ENCODE assay signal across 8 cellular contexts in genomic region chr1:226702318-226702956, GRCh38. TPM values are rescaled to one million over a fixed set of nuclear protein-coding genes. Genes with fewer than 3 reads are reported as not detected.
DNase-seq lines count a peak whose midpoint lies in the region; ATAC-seq, FAIRE-seq and TF ChIP-seq lines count a peak whose summit lies in the region.

No MANE protein-coding gene starts in this region.

- TF ChIP-seq CTCF in Loucy (conservative IDR thresholded peaks at IDR 0.05; ENCODE audit: low read length) = no peak
- TF ChIP-seq CTCF in cardiac fibroblast (IDR thresholded peaks at IDR 0.05; ENCODE audit: low read depth, low read length) = no peak

- peaks cover 26% of the 10 kb centered on the region for H3K36me3 ChIP-seq in CD4-positive, alpha-beta memory T cell (ENCODE audit: insufficient read depth, low read length)
- H3K36me3 ChIP-seq in Loucy (ENCODE audit: insufficient read depth, low read length) (peaks cover 36% of the 10 kb centered on the region; the same call in 1 of the 2 replicates), mesendoderm (ENCODE audit: control insufficient read depth, insufficient read depth, low read length) (no peaks in the 10 kb centered on the region)

- POLR2A ChIA-PET in CD4-positive, alpha-beta memory T cell (lab: Charles Lee; ENCODE audit: partially characterized antibody) = interaction anchor here (1.0 to 2.5 kb wide), 13 partner anchors 9 to 69 kb away, joined by 3 to 13 read pairs (median 7); no protein-coding TSS in a partner anchor

- H3F3A ChIP-seq in Loucy (ENCODE audit: low read depth) = 0 out of 2 replicates have a peak, but pooled peaks cover 4% of the 10 kb centered on the region

- H2AK5ac ChIP-seq in mesendoderm (ENCODE audit: low read length) = no peak overlapping the region

- no peak overlapping the region for H2BK120ac ChIP-seq in mesendoderm (ENCODE audit: low read depth, low read length)

- no peak overlapping the region for H3K4ac ChIP-seq in mesendoderm (ENCODE audit: low read depth, low read length)

- DNase-seq in CD4-positive, alpha-beta memory T cell = no peak
- DNase-seq in cardiac fibroblast (ENCODE audit: low read depth in 2 of 2) = peak; percentile 62 to 78
- DNase-seq in mesendoderm = peak; percentile 61
- DNase-seq in OCI-M2 (lab: John Stamatoyannopoulos, UW; ENCODE audit: unreplicated experiment) = no peak
- DNase-seq in HTR-8/SVneo (ENCODE audit: insufficient read length, low spot score) = no peak
- DNase-seq in D341Med (ENCODE audit: low spot score) = no peak

- peaks cover 0 to 3% (median 0%) of the 10 kb centered on the region in 8 donors for H3K9me3 Mint-ChIP-seq in CD4-positive, alpha-beta memory T cell

- peak overlapping the region; percentile 65 to 88 (median 85) for H3K4me3 Mint-ChIP-seq in CD4-positive, alpha-beta memory T cell

- H3K4me1 Mint-ChIP-seq in CD4-positive, alpha-beta memory T cell = peaks cover 60 to 92% (median 81%) of the 10 kb centered on the region in 4 donors

- peak overlapping the region; percentile 97 for H3K4me2 ChIP-seq in Loucy (ENCODE audit: low read depth, low read length, poor library complexity, severe bottlenecking)
- H3K4me2 ChIP-seq in mesendoderm (ENCODE audit: low read length) = no peak overlapping the region

- H3K18ac ChIP-seq in mesendoderm (ENCODE audit: low read length) = peak overlapping the region; percentile 96

- H2BK15ac ChIP-seq in mesendoderm (replicated peaks; ENCODE audit: low read depth) = no peak overlapping the region

- H3K4me1 ChIP-seq in CD4-positive, alpha-beta memory T cell (ENCODE audit: insufficient read depth, low read length) = peaks cover 87% of the 10 kb centered on the region
- H3K4me1 ChIP-seq in Loucy (ENCODE audit: insufficient read depth, low read length, poor library complexity, severe bottlenecking) = peaks cover 15% of the 10 kb centered on the region
- H3K4me1 ChIP-seq in mesendoderm (ENCODE audit: control insufficient read depth, low read depth, low read length) = peaks cover 2% of the 10 kb centered on the region

- peak overlapping the region; percentile 88 to 98 (median 94) for H3K27ac Mint-ChIP-seq in CD4-positive, alpha-beta memory T cell

- H2AFZ ChIP-seq in Loucy (ENCODE audit: low read length) = no peak overlapping the region; the same call in 1 of the 2 replicates

- no peaks in the 10 kb centered on the region for H3K9me3 ChIP-seq in CD4-positive, alpha-beta memory T cell (ENCODE audit: control insufficient read depth in 1 of 2, low read length in 2 of 2)
- no peaks in the 10 kb centered on the region for H3K9me3 ChIP-seq in Loucy (ENCODE audit: insufficient read depth, low read depth, low read length)

- peak overlapping the region; percentile 95 for H3K56ac ChIP-seq in mesendoderm (ENCODE audit: low read length)

- no peaks in the 10 kb centered on the region for H3K79me1 ChIP-seq in mesendoderm (ENCODE audit: low read length)

- H4K5ac ChIP-seq in mesendoderm (ENCODE audit: low read length) = peak overlapping the region; percentile 68

- no CpG with 5 or more reads among the region's 12 CpGs for WGBS in mesendoderm (ENCODE audit: extremely low coverage, insufficient coverage, low lambda C conversion rate)

- H3K79me2 ChIP-seq in Loucy (ENCODE audit: insufficient read depth, low read length) = peaks cover 89% of the 10 kb centered on the region
- H3K79me2 ChIP-seq in mesendoderm (ENCODE audit: control insufficient read depth, insufficient read depth, low read length) = no peaks in the 10 kb centered on the region

- H3K36me3 Mint-ChIP-seq in CD4-positive, alpha-beta memory T cell = peaks cover 17 to 59% of the 10 kb centered on the region in 2 donors

- no peaks in the 10 kb centered on the region for H3K9me2 ChIP-seq in Loucy (replicated peaks; ENCODE audit: low read depth, low read length)

- no peaks in the 10 kb centered on the region for H4K20me1 ChIP-seq in Loucy (ENCODE audit: insufficient read depth, low read length, poor library complexity, severe bottlenecking)

- H3K23ac ChIP-seq in mesendoderm (ENCODE audit: low read length) = no peak overlapping the region

- H4K8ac ChIP-seq in mesendoderm (ENCODE audit: low read depth, low read length) = no peak overlapping the region

- CTCF ChIA-PET in CD4-positive, alpha-beta memory T cell (lab: Charles Lee; ENCODE audit: partially characterized antibody) = interaction anchor here (1.1 to 1.9 kb wide), 7 partner anchors 10 to 124 kb away, joined by 3 to 7 read pairs (median 4); partner anchors contain the start of gene ITPKB

- peak overlapping the region; percentile 86 for H3K27ac ChIP-seq in CD4-positive, alpha-beta memory T cell (ENCODE audit: low read depth, low read length)
- peak overlapping the region; percentile 88 for H3K27ac ChIP-seq in mesendoderm (ENCODE audit: low read depth, low read length)

- intact Hi-C loops in CD4-positive, alpha-beta memory T cell (cut with micrococcal nuclease) = loop anchor here (2.0 kb wide), 2 partner anchors 22 to 36 kb away; partner anchors contain the start of gene ITPKB

- H3K27me3 ChIP-seq in CD4-positive, alpha-beta memory T cell (ENCODE audit: insufficient read depth, low read length) = no peaks in the 10 kb centered on the region
- H3K27me3 ChIP-seq in Loucy (ENCODE audit: insufficient read depth, low read length, poor library complexity, severe bottlenecking) (no peaks in the 10 kb centered on the region), mesendoderm (ENCODE audit: insufficient read depth, low read length, poor library complexity) (no peaks in the 10 kb centered on the region)

- H3K27me3 Mint-ChIP-seq in CD4-positive, alpha-beta memory T cell = no peaks in the 10 kb centered on the region

- peak overlapping the region in 1 of 2 donors; percentile 68 for H3K4me3 ChIP-seq in CD4-positive, alpha-beta memory T cell (ENCODE audit: low read length in 2 of 2)
- H3K4me3 ChIP-seq in Loucy (ENCODE audit: low read length, poor library complexity, severe bottlenecking) (peak overlapping the region; percentile 86), cardiac fibroblast (replicated peaks in 1 of 2; ENCODE audit: low read depth in 2 of 2, low read length in 2 of 2) (peak overlapping the region in 1 of 2 donors; percentile 45), mesendoderm (ENCODE audit: low read length) (no peak overlapping the region)

- peak overlapping the region; percentile 92 for H3K9ac ChIP-seq in Loucy (ENCODE audit: low read depth, low read length, poor library complexity, severe bottlenecking)
- peak overlapping the region; percentile 90 for H3K9ac ChIP-seq in mesendoderm (ENCODE audit: low read length)

- no peak overlapping the region for H2BK5ac ChIP-seq in mesendoderm (ENCODE audit: low read length)

- no peak for ATAC-seq in HG02973 (IDR thresholded peaks at IDR 0.05; ENCODE audit: unreplicated experiment)

- no peak for FAIRE-seq in HTR-8/SVneo (lab: Jason Lieb, UNC)

RNA-seq across cellular contexts. Expression of gene ITPKB, which starts 36.6 kb away (rescaled TPM):
- total RNA-seq in CD4-positive, alpha-beta memory T cell = 100 to 1,000 TPM; 156 to 159 TPM
- polyA plus RNA-seq in CD4-positive, alpha-beta memory T cell = 10 to 100 TPM; 52.2 to 52.3 TPM
- 4.7 TPM for polyA plus RNA-seq in mesendoderm (2013, experiment 1 of 2)
- 4.9 TPM for polyA plus RNA-seq in mesendoderm (2013, experiment 2 of 2)

Comparison
In these comparisons a context has a peak if more than half of its experiments do, and no peak if none do; other contexts are left out.
1. DNase-seq: peak in cardiac fibroblast (2 of 2) and mesendoderm (single experiment); none in CD4-positive, alpha-beta memory T cell (0 of 5), OCI-M2 (single experiment), HTR-8/SVneo (single experiment) and D341Med (single experiment).